In genomic region chr13:84574851-84575250, GRCh38 we compare ENCODE assay signal across 12 cellular contexts.
DNase-seq lines count a peak whose midpoint lies in the region; ATAC-seq and TF ChIP-seq lines count a peak whose summit lies in the region.
"Had no signal": no experiment of that assay in that cellular context is flagged by ENCODE, and none has a peak within 500 bp of the region (broad histone marks: within the 10 kb centered on the region; RNA-seq: fewer than 3 reads in every experiment).

No MANE protein-coding gene starts in this region.

- H3K36me3 ChIP-seq in PC-9 (ENCODE audit: low read depth) (no peaks in the 10 kb centered on the region), upper lobe of right lung (no peaks in the 10 kb centered on the region)

- CTCF ChIA-PET in PC-9 (lab: Charles Lee) = no interaction called here

- intact Hi-C loops in PC-9 (cut with micrococcal nuclease; ENCODE audit: unreplicated experiment) = no loop called here
- intact Hi-C loops in upper lobe of right lung (cut with DNase I) = no loop called here

- no peak for ATAC-seq in upper lobe of right lung
- no peak for ATAC-seq in GM19328 (IDR thresholded peaks at IDR 0.05; ENCODE audit: unreplicated experiment)

- TF ChIP-seq CTCF in PC-9 (conservative IDR thresholded peaks at IDR 0.05) (peak; percentile 22; the same call in 1 of the 2 replicates), fibroblast of pulmonary artery (IDR thresholded peaks at IDR 0.05; ENCODE audit: low read length, missing control alignments) (peak; percentile 51), upper lobe of right lung (IDR thresholded peaks at IDR 0.05) (peak; percentile 8)

- H3K27ac ChIP-seq in PC-9 (no peak overlapping the region), upper lobe of right lung (no peak overlapping the region)

- H3F3A ChIP-seq in PC-9 (ENCODE audit: insufficient read depth, low read depth) = no peaks in the 10 kb centered on the region

- H3K9me3 ChIP-seq in PC-9 (ENCODE audit: insufficient read depth, low read depth) (no peaks in the 10 kb centered on the region), upper lobe of right lung (no peaks in the 10 kb centered on the region)

- no peaks in the 10 kb centered on the region for H4K20me1 ChIP-seq in PC-9 (ENCODE audit: insufficient read depth)

- no peak overlapping the region for H3K4me2 ChIP-seq in PC-9

- POLR2A ChIA-PET in PC-9 (lab: Charles Lee; ENCODE audit: unreplicated experiment) = no interaction called here

- peak; percentile 15 for DNase-seq in SIG-M5 treated with dmso at 0.1 percent for 504 hours (lab: John Stamatoyannopoulos, UW; ENCODE audit: unreplicated experiment)
- no peak for DNase-seq in SIG-M5 (lab: John Stamatoyannopoulos, UW)
- DNase-seq in PC-9 = no peak
- peak; percentile 51 for DNase-seq in fibroblast of pulmonary artery (ENCODE audit: low read depth)
- no peak for DNase-seq in upper lobe of right lung
- no peak for DNase-seq in HuH-7 (ENCODE audit: low spot score)
- no peak for DNase-seq in cerebellum (ENCODE audit: low spot score)
- DNase-seq: activated naive CD4-positive, alpha-beta T cell treated with anti-CD3 and anti-CD28 coated beads, Interleukin-2, amount 50 U/mL, for 16 hours; COR-L47; NCI-H2029; nucleus accumbens had no signal

- H3K79me2 ChIP-seq in PC-9 (ENCODE audit: low read depth) = no peaks in the 10 kb centered on the region

- H2AFZ ChIP-seq in PC-9 = no peak overlapping the region

- H3K4me1 ChIP-seq in PC-9 (replicated peaks; ENCODE audit: insufficient read depth) (no peaks in the 10 kb centered on the region), upper lobe of right lung (no peaks in the 10 kb centered on the region)

- H3K27me3 ChIP-seq in PC-9 (ENCODE audit: insufficient read depth, low read depth) (no peaks in the 10 kb centered on the region), upper lobe of right lung (no peaks in the 10 kb centered on the region)

- H3K4me3 ChIP-seq in PC-9 (no peak overlapping the region), fibroblast of pulmonary artery (replicated peaks; ENCODE audit: low read depth, low read length) (no peak overlapping the region), upper lobe of right lung (no peak overlapping the region)

- H3K9me2 ChIP-seq in PC-9 (ENCODE audit: insufficient read depth) = no peaks in the 10 kb centered on the region

- BruUV-seq in PC-9 (replicated peaks; lab: Mats Ljungman, UMichigan) = no TSS peak

Comparison
In these comparisons a context has a peak if more than half of its experiments do, and no peak if none do; other contexts are left out.
1. DNase-seq: peak in SIG-M5 treated with dmso at 0.1 percent for 504 hours (single experiment) and fibroblast of pulmonary artery (single experiment); none in SIG-M5 (single experiment), PC-9 (0 of 2), upper lobe of right lung (single experiment), HuH-7 (single experiment) and cerebellum (single experiment).
2. Peak in every context shown above with its lines, with median percentiles within 50 percentile points of each other: CTCF ChIP-seq.